ENCODE assay signal across 1 cellular context in the genomic region with DNA sequence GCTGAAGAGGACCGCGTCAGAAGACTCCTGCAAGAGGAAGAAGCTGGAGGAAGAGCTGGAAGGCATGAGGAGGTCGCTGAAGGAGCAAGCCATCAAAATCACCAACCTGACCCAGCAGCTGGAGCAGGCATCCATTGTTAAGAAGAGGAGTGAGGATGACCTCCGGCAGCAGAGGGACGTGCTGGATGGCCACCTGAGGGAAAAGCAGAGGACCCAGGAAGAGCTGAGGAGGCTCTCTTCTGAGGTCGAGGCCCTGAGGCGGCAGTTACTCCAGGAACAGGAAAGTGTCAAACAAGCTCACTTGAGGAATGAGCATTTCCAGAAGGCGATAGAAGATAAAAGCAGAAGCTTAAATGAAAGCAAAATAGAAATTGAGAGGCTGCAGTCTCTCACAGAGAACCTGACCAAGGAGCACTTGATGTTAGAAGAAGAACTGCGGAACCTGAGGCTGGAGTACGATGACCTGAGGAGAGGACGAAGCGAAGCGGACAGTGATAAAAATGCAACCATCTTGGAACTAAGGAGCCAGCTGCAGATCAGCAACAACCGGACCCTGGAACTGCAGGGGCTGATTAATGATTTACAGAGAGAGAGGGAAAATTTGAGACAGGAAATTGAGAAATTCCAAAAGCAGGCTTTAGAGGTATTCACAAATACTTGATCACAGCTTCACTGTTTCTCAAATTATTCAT.
TF ChIP-seq lines count a peak whose summit lies in the region.

No MANE protein-coding gene starts in this region.

TF ChIP-seq in HepG2, 621 proteins besides CTCF, POLR2A, EP300 and RAD21 (continued from another document and continues in another):
- TF ChIP-seq, protein P1, sequence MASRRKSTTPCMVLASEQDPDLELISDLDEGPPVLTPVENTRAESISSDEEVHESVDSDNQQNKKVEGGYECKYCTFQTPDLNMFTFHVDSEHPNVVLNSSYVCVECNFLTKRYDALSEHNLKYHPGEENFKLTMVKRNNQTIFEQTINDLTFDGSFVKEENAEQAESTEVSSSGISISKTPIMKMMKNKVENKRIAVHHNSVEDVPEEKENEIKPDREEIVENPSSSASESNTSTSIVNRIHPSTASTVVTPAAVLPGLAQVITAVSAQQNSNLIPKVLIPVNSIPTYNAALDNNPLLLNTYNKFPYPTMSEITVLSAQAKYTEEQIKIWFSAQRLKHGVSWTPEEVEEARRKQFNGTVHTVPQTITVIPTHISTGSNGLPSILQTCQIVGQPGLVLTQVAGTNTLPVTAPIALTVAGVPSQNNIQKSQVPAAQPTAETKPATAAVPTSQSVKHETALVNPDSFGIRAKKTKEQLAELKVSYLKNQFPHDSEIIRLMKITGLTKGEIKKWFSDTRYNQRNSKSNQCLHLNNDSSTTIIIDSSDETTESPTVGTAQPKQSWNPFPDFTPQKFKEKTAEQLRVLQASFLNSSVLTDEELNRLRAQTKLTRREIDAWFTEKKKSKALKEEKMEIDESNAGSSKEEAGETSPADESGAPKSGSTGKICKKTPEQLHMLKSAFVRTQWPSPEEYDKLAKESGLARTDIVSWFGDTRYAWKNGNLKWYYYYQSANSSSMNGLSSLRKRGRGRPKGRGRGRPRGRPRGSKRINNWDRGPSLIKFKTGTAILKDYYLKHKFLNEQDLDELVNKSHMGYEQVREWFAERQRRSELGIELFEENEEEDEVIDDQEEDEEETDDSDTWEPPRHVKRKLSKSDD (CRISPR knock-in tag; IDR thresholded peaks at IDR 0.05; ENCODE audit: low read depth) = 0 out of 2 replicates have a peak, but pooled peaks have one; percentile 52
- TF ChIP-seq, protein P2, sequence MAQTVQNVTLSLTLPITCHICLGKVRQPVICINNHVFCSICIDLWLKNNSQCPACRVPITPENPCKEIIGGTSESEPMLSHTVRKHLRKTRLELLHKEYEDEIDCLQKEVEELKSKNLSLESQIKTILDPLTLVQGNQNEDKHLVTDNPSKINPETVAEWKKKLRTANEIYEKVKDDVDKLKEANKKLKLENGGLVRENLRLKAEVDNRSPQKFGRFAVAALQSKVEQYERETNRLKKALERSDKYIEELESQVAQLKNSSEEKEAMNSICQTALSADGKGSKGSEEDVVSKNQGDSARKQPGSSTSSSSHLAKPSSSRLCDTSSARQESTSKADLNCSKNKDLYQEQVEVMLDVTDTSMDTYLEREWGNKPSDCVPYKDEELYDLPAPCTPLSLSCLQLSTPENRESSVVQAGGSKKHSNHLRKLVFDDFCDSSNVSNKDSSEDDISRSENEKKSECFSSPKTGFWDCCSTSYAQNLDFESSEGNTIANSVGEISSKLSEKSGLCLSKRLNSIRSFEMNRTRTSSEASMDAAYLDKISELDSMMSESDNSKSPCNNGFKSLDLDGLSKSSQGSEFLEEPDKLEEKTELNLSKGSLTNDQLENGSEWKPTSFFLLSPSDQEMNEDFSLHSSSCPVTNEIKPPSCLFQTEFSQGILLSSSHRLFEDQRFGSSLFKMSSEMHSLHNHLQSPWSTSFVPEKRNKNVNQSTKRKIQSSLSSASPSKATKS (CRISPR knock-in tag; IDR thresholded peaks at IDR 0.05) = no peak
- no peak for TF ChIP-seq ZNF546 (CRISPR knock-in tag; conservative IDR thresholded peaks at IDR 0.05)
- TF ChIP-seq ZNF382 (CRISPR knock-in tag; IDR thresholded peaks at IDR 0.05; ENCODE audit: borderline replicate concordance) = no peak
- TF ChIP-seq, protein P3, sequence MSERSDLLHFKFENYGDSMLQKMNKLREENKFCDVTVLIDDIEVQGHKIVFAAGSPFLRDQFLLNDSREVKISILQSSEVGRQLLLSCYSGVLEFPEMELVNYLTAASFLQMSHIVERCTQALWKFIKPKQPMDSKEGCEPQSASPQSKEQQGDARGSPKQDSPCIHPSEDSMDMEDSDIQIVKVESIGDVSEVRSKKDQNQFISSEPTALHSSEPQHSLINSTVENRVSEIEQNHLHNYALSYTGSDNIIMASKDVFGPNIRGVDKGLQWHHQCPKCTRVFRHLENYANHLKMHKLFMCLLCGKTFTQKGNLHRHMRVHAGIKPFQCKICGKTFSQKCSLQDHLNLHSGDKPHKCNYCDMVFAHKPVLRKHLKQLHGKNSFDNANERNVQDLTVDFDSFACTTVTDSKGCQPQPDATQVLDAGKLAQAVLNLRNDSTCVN (CRISPR knock-in tag; IDR thresholded peaks at IDR 0.05; ENCODE audit: borderline replicate concordance) = no peak
- TF ChIP-seq, protein P4, sequence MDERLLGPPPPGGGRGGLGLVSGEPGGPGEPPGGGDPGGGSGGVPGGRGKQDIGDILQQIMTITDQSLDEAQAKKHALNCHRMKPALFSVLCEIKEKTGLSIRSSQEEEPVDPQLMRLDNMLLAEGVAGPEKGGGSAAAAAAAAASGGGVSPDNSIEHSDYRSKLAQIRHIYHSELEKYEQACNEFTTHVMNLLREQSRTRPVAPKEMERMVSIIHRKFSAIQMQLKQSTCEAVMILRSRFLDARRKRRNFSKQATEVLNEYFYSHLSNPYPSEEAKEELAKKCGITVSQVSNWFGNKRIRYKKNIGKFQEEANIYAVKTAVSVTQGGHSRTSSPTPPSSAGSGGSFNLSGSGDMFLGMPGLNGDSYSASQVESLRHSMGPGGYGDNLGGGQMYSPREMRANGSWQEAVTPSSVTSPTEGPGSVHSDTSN (CRISPR knock-in tag; IDR thresholded peaks at IDR 0.05) = no peak
- TF ChIP-seq, protein P5, sequence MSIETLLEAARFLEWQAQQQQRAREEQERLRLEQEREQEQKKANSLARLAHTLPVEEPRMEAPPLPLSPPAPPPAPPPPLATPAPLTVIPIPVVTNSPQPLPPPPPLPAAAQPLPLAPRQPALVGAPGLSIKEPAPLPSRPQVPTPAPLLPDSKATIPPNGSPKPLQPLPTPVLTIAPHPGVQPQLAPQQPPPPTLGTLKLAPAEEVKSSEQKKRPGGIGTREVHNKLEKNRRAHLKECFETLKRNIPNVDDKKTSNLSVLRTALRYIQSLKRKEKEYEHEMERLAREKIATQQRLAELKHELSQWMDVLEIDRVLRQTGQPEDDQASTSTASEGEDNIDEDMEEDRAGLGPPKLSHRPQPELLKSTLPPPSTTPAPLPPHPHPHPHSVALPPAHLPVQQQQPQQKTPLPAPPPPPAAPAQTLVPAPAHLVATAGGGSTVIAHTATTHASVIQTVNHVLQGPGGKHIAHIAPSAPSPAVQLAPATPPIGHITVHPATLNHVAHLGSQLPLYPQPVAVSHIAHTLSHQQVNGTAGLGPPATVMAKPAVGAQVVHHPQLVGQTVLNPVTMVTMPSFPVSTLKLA (IDR thresholded peaks at IDR 0.05) = no peak
- no peak for TF ChIP-seq TEAD2 (CRISPR knock-in tag; IDR thresholded peaks at IDR 0.05)
- no peak for TF ChIP-seq ZNF510 (CRISPR knock-in tag; IDR thresholded peaks at IDR 0.05; ENCODE audit: low read depth)
- no peak for TF ChIP-seq ATF7 (IDR thresholded peaks at IDR 0.05)
- TF ChIP-seq ATF7 (CRISPR knock-in tag; IDR thresholded peaks at IDR 0.05) = no peak
- TF ChIP-seq NFRKB (IDR thresholded peaks at IDR 0.05) = no peak
- peak; percentile 18 for TF ChIP-seq RBM22 (optimal IDR thresholded peaks at IDR 0.05; ENCODE audit: low read length)
- peak; percentile 39; the same call in 1 of the 2 replicates for TF ChIP-seq FOXJ3 (CRISPR knock-in tag; IDR thresholded peaks at IDR 0.05; ENCODE audit: borderline replicate concordance)
- no peak for TF ChIP-seq ZNF326 (CRISPR knock-in tag; IDR thresholded peaks at IDR 0.05; ENCODE audit: borderline replicate concordance)
- TF ChIP-seq, protein P6, sequence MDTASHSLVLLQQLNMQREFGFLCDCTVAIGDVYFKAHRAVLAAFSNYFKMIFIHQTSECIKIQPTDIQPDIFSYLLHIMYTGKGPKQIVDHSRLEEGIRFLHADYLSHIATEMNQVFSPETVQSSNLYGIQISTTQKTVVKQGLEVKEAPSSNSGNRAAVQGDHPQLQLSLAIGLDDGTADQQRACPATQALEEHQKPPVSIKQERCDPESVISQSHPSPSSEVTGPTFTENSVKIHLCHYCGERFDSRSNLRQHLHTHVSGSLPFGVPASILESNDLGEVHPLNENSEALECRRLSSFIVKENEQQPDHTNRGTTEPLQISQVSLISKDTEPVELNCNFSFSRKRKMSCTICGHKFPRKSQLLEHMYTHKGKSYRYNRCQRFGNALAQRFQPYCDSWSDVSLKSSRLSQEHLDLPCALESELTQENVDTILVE (CRISPR knock-in tag; IDR thresholded peaks at IDR 0.05) = no peak
- no peak for TF ChIP-seq ZNF138 (CRISPR knock-in tag; IDR thresholded peaks at IDR 0.05; ENCODE audit: low read depth)
- TF ChIP-seq, protein P7, sequence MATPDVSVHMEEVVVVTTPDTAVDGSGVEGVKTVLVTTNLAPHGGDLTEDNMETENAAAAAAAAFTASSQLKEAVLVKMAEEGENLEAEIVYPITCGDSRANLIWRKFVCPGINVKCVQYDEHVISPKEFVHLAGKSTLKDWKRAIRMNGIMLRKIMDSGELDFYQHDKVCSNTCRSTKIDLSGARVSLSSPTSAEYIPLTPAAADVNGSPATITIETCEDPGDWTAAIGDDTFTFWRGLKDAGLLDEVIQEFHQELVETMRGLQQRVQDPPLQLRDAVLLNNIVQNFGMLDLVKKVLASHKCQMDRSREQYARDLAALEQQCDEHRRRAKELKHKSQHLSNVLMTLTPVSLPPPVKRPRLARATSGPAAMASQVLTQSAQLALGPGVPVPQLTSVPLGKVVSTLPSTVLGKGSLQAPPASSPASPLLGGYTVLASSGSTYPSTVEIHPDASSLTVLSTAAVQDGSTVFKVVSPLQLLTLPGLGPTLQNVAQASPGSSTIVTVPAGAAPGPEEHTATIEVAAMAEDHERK (CRISPR knock-in tag; IDR thresholded peaks at IDR 0.05; ENCODE audit: low read depth) = no peak
- TF ChIP-seq, protein P8, sequence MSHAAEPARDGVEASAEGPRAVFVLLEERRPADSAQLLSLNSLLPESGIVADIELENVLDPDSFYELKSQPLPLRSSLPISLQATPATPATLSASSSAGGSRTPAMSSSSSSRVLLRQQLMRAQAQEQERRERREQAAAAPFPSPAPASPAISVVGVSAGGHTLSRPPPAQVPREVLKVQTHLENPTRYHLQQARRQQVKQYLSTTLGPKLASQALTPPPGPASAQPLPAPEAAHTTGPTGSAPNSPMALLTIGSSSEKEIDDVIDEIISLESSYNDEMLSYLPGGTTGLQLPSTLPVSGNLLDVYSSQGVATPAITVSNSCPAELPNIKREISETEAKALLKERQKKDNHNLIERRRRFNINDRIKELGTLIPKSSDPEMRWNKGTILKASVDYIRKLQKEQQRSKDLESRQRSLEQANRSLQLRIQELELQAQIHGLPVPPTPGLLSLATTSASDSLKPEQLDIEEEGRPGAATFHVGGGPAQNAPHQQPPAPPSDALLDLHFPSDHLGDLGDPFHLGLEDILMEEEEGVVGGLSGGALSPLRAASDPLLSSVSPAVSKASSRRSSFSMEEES (CRISPR knock-in tag; IDR thresholded peaks at IDR 0.05) = no peak
- no peak for TF ChIP-seq ZNF607 (CRISPR knock-in tag; IDR thresholded peaks at IDR 0.05; ENCODE audit: borderline replicate concordance)
- TF ChIP-seq PCBP2 (optimal IDR thresholded peaks at IDR 0.05; ENCODE audit: low read depth, low read length, poor library complexity, severe bottlenecking) = no peak
- TF ChIP-seq ZNF333 (CRISPR knock-in tag; IDR thresholded peaks at IDR 0.05; ENCODE audit: borderline replicate concordance) = no peak
- TF ChIP-seq KLF11 (CRISPR knock-in tag; IDR thresholded peaks at IDR 0.05) = no peak
- no peak for TF ChIP-seq CREB1 (IDR thresholded peaks at IDR 0.05)
- no peak for TF ChIP-seq CREB1 (CRISPR knock-in tag; IDR thresholded peaks at IDR 0.05)
- no peak for TF ChIP-seq HES4 (CRISPR knock-in tag; IDR thresholded peaks at IDR 0.05; ENCODE audit: borderline replicate concordance)
- TF ChIP-seq MBNL3 (CRISPR knock-in tag; conservative IDR thresholded peaks at IDR 0.05) = no peak
- TF ChIP-seq HDAC1 (CRISPR knock-in tag; IDR thresholded peaks at IDR 0.05) = no peak; the same call in 1 of the 2 replicates
- 0 out of 2 replicates have a peak, but pooled peaks have one; percentile 28 for TF ChIP-seq HDAC2 (CRISPR knock-in tag; IDR thresholded peaks at IDR 0.05)
- TF ChIP-seq FOSL2 (CRISPR knock-in tag; IDR thresholded peaks at IDR 0.05) = no peak
- no peak for TF ChIP-seq CHCHD3 (CRISPR knock-in tag; IDR thresholded peaks at IDR 0.05)
- TF ChIP-seq SRSF4 (IDR thresholded peaks at IDR 0.05; ENCODE audit: low read depth, low read length, poor library complexity, severe bottlenecking) = no peak
- no peak for TF ChIP-seq ZNF317 (CRISPR knock-in tag; IDR thresholded peaks at IDR 0.05)
- TF ChIP-seq, protein P9, sequence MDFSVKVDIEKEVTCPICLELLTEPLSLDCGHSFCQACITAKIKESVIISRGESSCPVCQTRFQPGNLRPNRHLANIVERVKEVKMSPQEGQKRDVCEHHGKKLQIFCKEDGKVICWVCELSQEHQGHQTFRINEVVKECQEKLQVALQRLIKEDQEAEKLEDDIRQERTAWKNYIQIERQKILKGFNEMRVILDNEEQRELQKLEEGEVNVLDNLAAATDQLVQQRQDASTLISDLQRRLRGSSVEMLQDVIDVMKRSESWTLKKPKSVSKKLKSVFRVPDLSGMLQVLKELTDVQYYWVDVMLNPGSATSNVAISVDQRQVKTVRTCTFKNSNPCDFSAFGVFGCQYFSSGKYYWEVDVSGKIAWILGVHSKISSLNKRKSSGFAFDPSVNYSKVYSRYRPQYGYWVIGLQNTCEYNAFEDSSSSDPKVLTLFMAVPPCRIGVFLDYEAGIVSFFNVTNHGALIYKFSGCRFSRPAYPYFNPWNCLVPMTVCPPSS (IDR thresholded peaks at IDR 0.05) = no peak
- TF ChIP-seq, protein P10, sequence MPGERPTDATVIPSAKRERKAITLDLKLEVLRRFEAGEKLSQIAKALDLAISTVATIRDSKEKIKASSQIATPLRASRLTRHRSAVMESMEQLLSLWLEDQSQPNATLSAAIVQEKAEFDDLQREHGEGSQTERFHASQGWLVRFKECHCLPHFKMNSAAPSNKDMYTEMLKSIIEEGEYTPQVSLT (CRISPR knock-in tag; IDR thresholded peaks at IDR 0.05; ENCODE audit: borderline replicate concordance, low read depth) = no peak
- TF ChIP-seq PPARG (CRISPR knock-in tag; conservative IDR thresholded peaks at IDR 0.05) = no peak
- no peak for TF ChIP-seq SPEN (CRISPR knock-in tag; IDR thresholded peaks at IDR 0.05; ENCODE audit: low read depth)
- no peak for TF ChIP-seq TAF1 (CRISPR knock-in tag; IDR thresholded peaks at IDR 0.05)
- TF ChIP-seq BORCS8-MEF2B (CRISPR knock-in tag; IDR thresholded peaks at IDR 0.05) = no peak
- TF ChIP-seq ZNF773 (CRISPR knock-in tag; IDR thresholded peaks at IDR 0.05; ENCODE audit: borderline replicate concordance) = no peak
- peak; percentile 59 for TF ChIP-seq ZNF883 (CRISPR knock-in tag; IDR thresholded peaks at IDR 0.05; ENCODE audit: not compliant biosample characterization)
- no peak for TF ChIP-seq MTF2 (CRISPR knock-in tag; IDR thresholded peaks at IDR 0.05; ENCODE audit: borderline replicate concordance)
- TF ChIP-seq ZNF547 (CRISPR knock-in tag; IDR thresholded peaks at IDR 0.05) = 0 out of 2 replicates have a peak, but pooled peaks have one; percentile 30
- TF ChIP-seq, protein P11, sequence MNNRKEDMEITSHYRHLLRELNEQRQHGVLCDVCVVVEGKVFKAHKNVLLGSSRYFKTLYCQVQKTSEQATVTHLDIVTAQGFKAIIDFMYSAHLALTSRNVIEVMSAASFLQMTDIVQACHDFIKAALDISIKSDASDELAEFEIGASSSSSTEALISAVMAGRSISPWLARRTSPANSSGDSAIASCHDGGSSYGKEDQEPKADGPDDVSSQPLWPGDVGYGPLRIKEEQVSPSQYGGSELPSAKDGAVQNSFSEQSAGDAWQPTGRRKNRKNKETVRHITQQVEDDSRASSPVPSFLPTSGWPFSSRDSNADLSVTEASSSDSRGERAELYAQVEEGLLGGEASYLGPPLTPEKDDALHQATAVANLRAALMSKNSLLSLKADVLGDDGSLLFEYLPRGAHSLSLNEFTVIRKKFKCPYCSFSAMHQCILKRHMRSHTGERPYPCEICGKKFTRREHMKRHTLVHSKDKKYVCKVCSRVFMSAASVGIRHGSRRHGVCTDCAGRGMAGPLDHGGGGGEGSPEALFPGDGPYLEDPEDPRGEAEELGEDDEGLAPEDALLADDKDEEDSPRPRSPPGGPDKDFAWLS (CRISPR knock-in tag; IDR thresholded peaks at IDR 0.05; ENCODE audit: borderline replicate concordance) = no peak
- TF ChIP-seq ZNF296 (CRISPR knock-in tag; conservative IDR thresholded peaks at IDR 0.05) = no peak
- no peak for TF ChIP-seq ARNTL (CRISPR knock-in tag; IDR thresholded peaks at IDR 0.05)
- no peak for TF ChIP-seq POGZ (CRISPR knock-in tag; IDR thresholded peaks at IDR 0.05)
